17 cellular contexts compared by ENCODE assay signal in genomic region chr11:68204402-68204801, GRCh38. TPM values are rescaled to one million over a fixed set of nuclear protein-coding genes. Genes with fewer than 3 reads are reported as not detected.
DNase-seq lines count a peak whose midpoint lies in the region; ATAC-seq and TF ChIP-seq lines count a peak whose summit lies in the region.
"Had no signal": no experiment of that assay in that cellular context is flagged by ENCODE, and none has a peak within 500 bp of the region (broad histone marks: within the 10 kb centered on the region; RNA-seq: fewer than 3 reads in every experiment).

No MANE protein-coding gene starts in this region.

- no peak overlapping the region for H4K91ac ChIP-seq in trophoblast cell (ENCODE audit: low read depth, low read length)

- H3K79me2 ChIP-seq in Loucy (ENCODE audit: insufficient read depth, low read length) (peaks cover 100% of the 10 kb centered on the region), trophoblast cell (ENCODE audit: control insufficient read depth, insufficient read depth, low read length, poor library complexity) (peaks cover 12% of the 10 kb centered on the region)

- H3K4me3 Mint-ChIP-seq in WTC11 = no peak overlapping the region
- H3K4me3 Mint-ChIP-seq in CD14-positive monocyte = no peak overlapping the region
- no peak overlapping the region for H3K4me3 Mint-ChIP-seq in activated naive CD8-positive, alpha-beta T cell treated with anti-CD3 and anti-CD28 coated beads, Interleukin-2, amount 50 U/mL, for 24 hours
- H3K4me3 Mint-ChIP-seq: CD8-positive, alpha-beta T cell; HFFc6 had no signal

- no peak overlapping the region for H2BK120ac ChIP-seq in trophoblast cell (ENCODE audit: insufficient read depth, low read length, poor library complexity)

- H3K9ac ChIP-seq in BLaER1 = 0 out of 2 replicates have a peak overlapping the region, but pooled peaks have one; percentile 7
- no peak overlapping the region for H3K9ac ChIP-seq in Loucy (ENCODE audit: low read depth, low read length, poor library complexity, severe bottlenecking)
- H3K9ac ChIP-seq in trophoblast cell (ENCODE audit: low read length) = no peak overlapping the region

- CTCF ChIA-PET in WTC11 (lab: Charles Lee) = interaction anchor here (0.7 to 1.8 kb wide), 6 partner anchors 14 to 80 kb away, joined by 3 to 7 read pairs (median 4); no protein-coding TSS in a partner anchor

- no peak overlapping the region for H3K27ac ChIP-seq in BLaER1
- H3K27ac ChIP-seq in trophoblast cell (ENCODE audit: low read depth, low read length) = no peak overlapping the region

- H3K36me3 Mint-ChIP-seq in WTC11 (no peaks in the 10 kb centered on the region), CD14-positive monocyte (peaks cover 3 to 10% of the 10 kb centered on the region in 2 donors)
- H3K36me3 Mint-ChIP-seq in activated naive CD8-positive, alpha-beta T cell treated with anti-CD3 and anti-CD28 coated beads, Interleukin-2, amount 50 U/mL, for 24 hours (ENCODE audit: low read depth) = no peaks in the 10 kb centered on the region

- H4K8ac ChIP-seq in trophoblast cell (ENCODE audit: low read depth, low read length) = no peak overlapping the region

- DNase-seq in WTC11 (ENCODE audit: low spot score) = no peak
- DNase-seq in trophoblast cell = no peak
- DNase-seq in CD14-positive monocyte (ENCODE audit: low spot score) = no peak
- DNase-seq in activated naive CD8-positive, alpha-beta T cell treated with anti-CD3 and anti-CD28 coated beads, Interleukin-2, amount 50 U/mL, for 24 hours = no peak
- DNase-seq: 8988T; AML-193; C1 segment of cervical spinal cord; CD8-positive, alpha-beta T cell; COR-L47; DND-41; GDM1; HCEC 1CT; HFFc6 had no signal

- H2BK12ac ChIP-seq in trophoblast cell (ENCODE audit: low read length) = no peak overlapping the region

- intact Hi-C loops in CD14-positive monocyte (cut with micrococcal nuclease) = no loop called here

- no peaks in the 10 kb centered on the region for H3K27me3 Mint-ChIP-seq in WTC11 (ENCODE audit: low read depth)
- peaks cover 0 to 1% (median 1%) of the 10 kb centered on the region in 3 donors for H3K27me3 Mint-ChIP-seq in CD14-positive monocyte (ENCODE audit: low read depth in 3 of 3)
- no peaks in the 10 kb centered on the region for H3K27me3 Mint-ChIP-seq in activated naive CD8-positive, alpha-beta T cell treated with anti-CD3 and anti-CD28 coated beads, Interleukin-2, amount 50 U/mL, for 24 hours

- no peak overlapping the region for H2BK5ac ChIP-seq in trophoblast cell (ENCODE audit: low read depth, low read length, poor library complexity)

- H3K4ac ChIP-seq in trophoblast cell (ENCODE audit: low read depth, low read length) = peak overlapping the region; percentile 95

- H2AK5ac ChIP-seq in trophoblast cell (ENCODE audit: low read length) = no peak overlapping the region

- H3K14ac ChIP-seq in trophoblast cell (ENCODE audit: low read length) = no peak overlapping the region

- H4K12ac ChIP-seq in trophoblast cell (ENCODE audit: low read depth, low read length) = no peak overlapping the region

- H3K9me3 Mint-ChIP-seq in WTC11 = no peaks in the 10 kb centered on the region
- H3K9me3 Mint-ChIP-seq in CD14-positive monocyte = peaks cover 0 to 2% (median 0%) of the 10 kb centered on the region in 7 donors
- H3K9me3 Mint-ChIP-seq in activated naive CD8-positive, alpha-beta T cell treated with anti-CD3 and anti-CD28 coated beads, Interleukin-2, amount 50 U/mL, for 24 hours = no peaks in the 10 kb centered on the region
- H3K9me3 Mint-ChIP-seq: CD8-positive, alpha-beta T cell; HFFc6 had no signal

- H3K27ac Mint-ChIP-seq in WTC11 = peak overlapping the region; percentile 46; the same call in 1 of the 2 replicates
- H3K27ac Mint-ChIP-seq in CD14-positive monocyte = no peak overlapping the region
- no peak overlapping the region for H3K27ac Mint-ChIP-seq in activated naive CD8-positive, alpha-beta T cell treated with anti-CD3 and anti-CD28 coated beads, Interleukin-2, amount 50 U/mL, for 24 hours
- H3K27ac Mint-ChIP-seq: CD8-positive, alpha-beta T cell; HFFc6 had no signal

- peaks cover 1% of the 10 kb centered on the region; the same call in 1 of the 2 replicates for H3F3A ChIP-seq in Loucy (ENCODE audit: low read depth)

- H3K9me3 ChIP-seq in BLaER1 (no peaks in the 10 kb centered on the region), Loucy (ENCODE audit: insufficient read depth, low read depth, low read length) (no peaks in the 10 kb centered on the region), trophoblast cell (ENCODE audit: insufficient read depth, low read depth, low read length) (no peaks in the 10 kb centered on the region)

- POLR2A ChIA-PET in WTC11 (lab: Charles Lee) = interaction anchor here (0.6 to 0.7 kb wide), 2 partner anchors 92 to 109 kb away, joined by 4 to 5 read pairs; no protein-coding TSS in a partner anchor

- WGBS in trophoblast cell (ENCODE audit: extremely low coverage, insufficient coverage, insufficient read length) = no CpG with 5 or more reads among the region's 6 CpGs

- H4K20me1 ChIP-seq in BLaER1 (peaks cover 100% of the 10 kb centered on the region), Loucy (ENCODE audit: insufficient read depth, low read length, poor library complexity, severe bottlenecking) (peaks cover 94% of the 10 kb centered on the region)

- peaks cover 69% of the 10 kb centered on the region for H3K4me1 Mint-ChIP-seq in WTC11
- H3K4me1 Mint-ChIP-seq in CD14-positive monocyte = peaks cover 42% of the 10 kb centered on the region
- H3K4me1 Mint-ChIP-seq in activated naive CD8-positive, alpha-beta T cell treated with anti-CD3 and anti-CD28 coated beads, Interleukin-2, amount 50 U/mL, for 24 hours = peaks cover 63% of the 10 kb centered on the region

- H3K36me3 ChIP-seq in BLaER1 = no peaks in the 10 kb centered on the region
- peaks cover 3% of the 10 kb centered on the region; the same call in 1 of the 2 replicates for H3K36me3 ChIP-seq in Loucy (ENCODE audit: insufficient read depth, low read length)
- no peaks in the 10 kb centered on the region for H3K36me3 ChIP-seq in trophoblast cell (ENCODE audit: control insufficient read depth in 1 of 2, insufficient read depth in 2 of 2, low read length in 2 of 2)

- no peaks in the 10 kb centered on the region for H3K79me1 ChIP-seq in trophoblast cell (ENCODE audit: low read length)

- TF ChIP-seq CTCF in Loucy (conservative IDR thresholded peaks at IDR 0.05; ENCODE audit: low read length) (no peak), WTC11 (IDR thresholded peaks at IDR 0.05) (no peak), CD14-positive monocyte (IDR thresholded peaks at IDR 0.05) (no peak)

- ATAC-seq in WTC11 (no peak), GM19023 (IDR thresholded peaks at IDR 0.05; ENCODE audit: unreplicated experiment) (no peak)
- ATAC-seq in activated naive CD8-positive, alpha-beta T cell treated with anti-CD3 and anti-CD28 coated beads, Interleukin-2, amount 50 U/mL, for 24 hours = no peak
- ATAC-seq: CD8-positive, alpha-beta T cell; HepG2 had no signal

- no peak overlapping the region for H3K18ac ChIP-seq in trophoblast cell (ENCODE audit: low read length)

- H2AFZ ChIP-seq in Loucy (ENCODE audit: low read length) (no peak overlapping the region), trophoblast cell (ENCODE audit: insufficient read depth, low read length, poor library complexity) (no peak overlapping the region)

- H3K4me1 ChIP-seq in BLaER1 (peaks cover 88% of the 10 kb centered on the region), Loucy (ENCODE audit: insufficient read depth, low read length, poor library complexity, severe bottlenecking) (peaks cover 14% of the 10 kb centered on the region), trophoblast cell (ENCODE audit: control insufficient read depth in 1 of 2, insufficient read depth in 2 of 2, low read length in 2 of 2) (peaks cover 0 to 2% of the 10 kb centered on the region in 2 experiments)

- H3K4me3 ChIP-seq in BLaER1 (no peak overlapping the region), Loucy (ENCODE audit: low read length, poor library complexity, severe bottlenecking) (no peak overlapping the region), trophoblast cell (ENCODE audit: low read depth, low read length) (no peak overlapping the region)

- H3K27me3 ChIP-seq in BLaER1 (no peaks in the 10 kb centered on the region), Loucy (ENCODE audit: insufficient read depth, low read length, poor library complexity, severe bottlenecking) (no peaks in the 10 kb centered on the region), trophoblast cell (ENCODE audit: insufficient read depth, low read length) (no peaks in the 10 kb centered on the region)

- peak overlapping the region; percentile 40 for H3K4me2 ChIP-seq in BLaER1
- peak overlapping the region; percentile 16 for H3K4me2 ChIP-seq in Loucy (ENCODE audit: low read depth, low read length, poor library complexity, severe bottlenecking)
- H3K4me2 ChIP-seq in trophoblast cell (ENCODE audit: low read length) = no peak overlapping the region

- H3K23ac ChIP-seq in trophoblast cell (ENCODE audit: low read length) = no peak overlapping the region

- no peaks in the 10 kb centered on the region for H3K9me2 ChIP-seq in Loucy (replicated peaks; ENCODE audit: low read depth, low read length)

TF ChIP-seq in WTC11, 78 proteins besides CTCF, POLR2A, EP300 and RAD21 (continues in another document):
- TF ChIP-seq ZNF281 (CRISPR knock-in tag; IDR thresholded peaks at IDR 0.05) = no peak
- TF ChIP-seq MAX (CRISPR knock-in tag; IDR thresholded peaks at IDR 0.05) = no peak
- no peak for TF ChIP-seq TCF7 (CRISPR knock-in tag; IDR thresholded peaks at IDR 0.05; ENCODE audit: low read depth)

RNA-seq across cellular contexts. Expression of gene KMT5B, which starts 8.7 kb away (rescaled TPM):
- total RNA-seq in WTC11 (2021) = 39.3 to 43.8 TPM (median 39.8 TPM) in 3 replicates
- 33.8 and 36.8 TPM in 2 replicates for polyA plus RNA-seq in trophoblast cell (2013)
- polyA plus RNA-seq in CD14-positive monocyte = 10 to 100 TPM; 12.2 to 22.0 TPM
